ENCODE assay signal across 8 cellular contexts in genomic region chr6:50128420-50129005, GRCh38.
DNase-seq lines count a peak whose midpoint lies in the region; FAIRE-seq and TF ChIP-seq lines count a peak whose summit lies in the region.

No MANE protein-coding gene starts in this region.

- no peak overlapping the region for H3K27ac ChIP-seq in neural cell (ENCODE audit: low read length)

- no peaks in the 10 kb centered on the region for H3K36me3 ChIP-seq in GM06990 (ENCODE audit: control insufficient read depth, insufficient read depth, low read length)
- no peaks in the 10 kb centered on the region for H3K36me3 ChIP-seq in bronchial epithelial cell (ENCODE audit: control insufficient read depth, insufficient read depth, low read length)
- no peaks in the 10 kb centered on the region for H3K36me3 ChIP-seq in neural cell (ENCODE audit: insufficient read depth, low read length)

- H3K27me3 ChIP-seq in GM06990 (replicated peaks; ENCODE audit: control insufficient read depth, insufficient read depth, low read length) = no peaks in the 10 kb centered on the region
- H3K27me3 ChIP-seq in bronchial epithelial cell (ENCODE audit: control insufficient read depth, insufficient read depth, low read length) = no peaks in the 10 kb centered on the region
- H3K27me3 ChIP-seq in neural cell (ENCODE audit: insufficient read depth, low read depth, low read length) = no peaks in the 10 kb centered on the region

- no peak overlapping the region for H3K4me2 ChIP-seq in neural cell (ENCODE audit: low read length)

- H3F3A ChIP-seq in neural cell (ENCODE audit: insufficient read depth, low read length, poor library complexity, severe bottlenecking) = no peaks in the 10 kb centered on the region

- H3K9me3 ChIP-seq in neural cell (ENCODE audit: low read length) = no peaks in the 10 kb centered on the region

- H3K9ac ChIP-seq in neural cell (ENCODE audit: low read length) = no peak overlapping the region

- TF ChIP-seq CTCF in GM06990 (IDR thresholded peaks at IDR 0.05; ENCODE audit: insufficient read depth, low read length, poor library complexity, severe bottlenecking) = peak; percentile 35
- peak; percentile 18 for TF ChIP-seq CTCF in bronchial epithelial cell (IDR thresholded peaks at IDR 0.05; ENCODE audit: insufficient read depth, low read length, severe bottlenecking)
- peak; percentile 66 for TF ChIP-seq CTCF in neural cell (IDR thresholded peaks at IDR 0.05; ENCODE audit: poor library complexity, severe bottlenecking)

- no peaks in the 10 kb centered on the region for H4K20me1 ChIP-seq in neural cell (ENCODE audit: insufficient read depth)

- FAIRE-seq in bronchial epithelial cell (lab: Jason Lieb, UNC) = no peak

- no peak overlapping the region for H3K4me3 ChIP-seq in GM06990 (replicated peaks; ENCODE audit: low read depth, low read length)
- H3K4me3 ChIP-seq in bronchial epithelial cell (ENCODE audit: low read depth, low read length) = no peak overlapping the region
- no peak overlapping the region for H3K4me3 ChIP-seq in neural cell (ENCODE audit: low read length)

- peak; percentile 76 for TF ChIP-seq RAD21 in neural cell (conservative IDR thresholded peaks at IDR 0.05)

- TF ChIP-seq EP300 in neural cell (conservative IDR thresholded peaks at IDR 0.05; ENCODE audit: poor library complexity, severe bottlenecking) = no peak

- H2AFZ ChIP-seq in neural cell (ENCODE audit: low read depth, low read length) = no peak overlapping the region

- H3K79me2 ChIP-seq in neural cell (replicated peaks; ENCODE audit: insufficient read depth, low read length) = no peaks in the 10 kb centered on the region

- no peaks in the 10 kb centered on the region for H3K9me2 ChIP-seq in neural cell (ENCODE audit: insufficient read depth, low read length)

- DNase-seq in GM06990 (ENCODE audit: extremely low read depth, insufficient read length) (no peak), NAMALWA (ENCODE audit: low spot score) (peak; percentile 32), bronchial epithelial cell (ENCODE audit: low read depth) (peak; percentile 25), foreskin melanocyte (no peak), OCI-M2 (lab: John Stamatoyannopoulos, UW; ENCODE audit: unreplicated experiment) (no peak), COLO829 (ENCODE audit: low spot score) (no peak), Ammon's horn (ENCODE audit: low spot score) (no peak)

TF ChIP-seq in neural cell, 6 proteins besides CTCF, POLR2A, EP300 and RAD21:
- peak; percentile 77 for TF ChIP-seq SMC3 (conservative IDR thresholded peaks at IDR 0.05; ENCODE audit: poor library complexity)
- no peak for TF ChIP-seq POLR2AphosphoS5 (IDR thresholded peaks at IDR 0.05)
- no peak for TF ChIP-seq TAF1 (IDR thresholded peaks at IDR 0.05; ENCODE audit: low read depth)
- no peak for TF ChIP-seq MXI1 (conservative IDR thresholded peaks at IDR 0.05; ENCODE audit: poor library complexity, severe bottlenecking)
- no peak for TF ChIP-seq EZH2 (IDR thresholded peaks at IDR 0.05; ENCODE audit: borderline replicate concordance, insufficient read depth, low read length, poor library complexity, severe bottlenecking)
- TF ChIP-seq REST (IDR thresholded peaks at IDR 0.05; ENCODE audit: borderline replicate concordance) = no peak

Comparison
In these comparisons a context has a peak if more than half of its experiments do, and no peak if none do; other contexts are left out.
1. DNase-seq: peak in NAMALWA (single experiment) and bronchial epithelial cell (single experiment); none in GM06990 (single experiment), foreskin melanocyte (single experiment), OCI-M2 (single experiment), COLO829 (single experiment) and Ammon's horn (single experiment).
2. Peak in every context shown above with its lines, with median percentiles within 50 percentile points of each other: CTCF ChIP-seq.